ENCODE assay signal across 2 cellular contexts in genomic region chr7:155009570-155010157, GRCh38.
TF ChIP-seq lines count a peak whose summit lies in the region.

No MANE protein-coding gene starts in this region.

TF ChIP-seq in A549, 52 proteins besides CTCF, POLR2A, EP300 and RAD21 (continued from another document):
- TF ChIP-seq NPAS2 (CRISPR knock-in tag; IDR thresholded peaks at IDR 0.05; ENCODE audit: borderline replicate concordance) (no peak), RFX5 (IDR thresholded peaks at IDR 0.05) (no peak), ZFP36 (IDR thresholded peaks at IDR 0.05; ENCODE audit: borderline replicate concordance, partially characterized antibody) (no peak), MYC (IDR thresholded peaks at IDR 0.05; ENCODE audit: borderline replicate concordance, low read length) (no peak), ZNF302 (CRISPR knock-in tag; IDR thresholded peaks at IDR 0.05) (no peak), ATOH8 (CRISPR knock-in tag; IDR thresholded peaks at IDR 0.05; ENCODE audit: low read depth) (no peak), ZC3H11A (IDR thresholded peaks at IDR 0.05) (no peak), REST (IDR thresholded peaks at IDR 0.05) (no peak), CEBPB (IDR thresholded peaks at IDR 0.05) (no peak), USF2 (IDR thresholded peaks at IDR 0.05) (no peak), CHD4 (IDR thresholded peaks at IDR 0.05; ENCODE audit: borderline replicate concordance) (no peak), HMGXB4 (CRISPR knock-in tag; IDR thresholded peaks at IDR 0.05; ENCODE audit: borderline replicate concordance) (no peak), HOXB13 (CRISPR knock-in tag; IDR thresholded peaks at IDR 0.05; ENCODE audit: low read depth) (no peak)

TF ChIP-seq in H1, 55 proteins besides CTCF, POLR2A, EP300 and RAD21 (continued from another document):
- TF ChIP-seq ATF2 (IDR thresholded peaks at IDR 0.05; ENCODE audit: low read length) (no peak), E2F6 (IDR thresholded peaks at IDR 0.05) (no peak)
